In the genomic region with DNA sequence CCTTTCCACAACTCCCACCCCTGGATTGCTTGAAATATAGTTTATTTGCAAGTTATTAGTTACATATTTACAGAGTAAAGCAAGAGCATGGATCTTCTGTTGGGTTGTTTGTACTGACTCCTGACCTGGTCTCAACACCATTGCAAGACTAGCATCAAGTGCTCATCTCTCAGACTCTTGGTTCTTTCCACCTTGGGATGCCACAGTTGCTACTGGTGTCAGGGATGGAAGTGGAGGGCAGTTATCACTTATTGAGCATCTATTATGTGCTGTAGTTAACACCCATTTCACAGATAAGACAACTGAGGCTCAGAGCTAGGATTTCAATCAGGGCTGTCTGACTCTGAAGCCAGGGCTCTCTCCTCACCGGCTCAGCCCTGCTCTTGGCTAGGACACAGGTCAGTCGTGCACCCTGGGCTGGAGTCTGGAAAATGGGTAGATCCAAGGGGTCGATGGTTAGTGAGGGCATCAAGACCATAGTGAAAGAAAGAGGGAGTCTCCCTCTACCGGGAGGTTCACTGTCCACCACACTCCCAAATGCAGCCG, we compare ENCODE assay signal across 9 cellular contexts. TPM values are rescaled to one million over a fixed set of nuclear protein-coding genes. Genes with fewer than 3 reads are reported as not detected.
DNase-seq lines count a peak whose midpoint lies in the region; ATAC-seq and TF ChIP-seq lines count a peak whose summit lies in the region.
"Had no signal": no experiment of that assay in that cellular context is flagged by ENCODE, and none has a peak within 500 bp of the region (broad histone marks: within the 10 kb centered on the region; RNA-seq: fewer than 3 reads in every experiment).

No MANE protein-coding gene starts in this region.

- H3K36me3 Mint-ChIP-seq in naive thymus-derived CD8-positive, alpha-beta T cell, result peaks cover 0 to 4% (median 0%) of the 10 kb centered on the region in 3 donors

- no peak for ATAC-seq in naive thymus-derived CD8-positive, alpha-beta T cell

- WGBS in HUES64, result 31% methylated on average over 5 of the region's 5 CpGs

- CTCF ChIA-PET in AG04450 (lab: Charles Lee), result interaction anchor here (1.8 kb wide), 1 partner anchor 119 kb away, joined by 4 read pairs; no protein-coding TSS in a partner anchor

- DNase-seq in AG04450 (ENCODE audit: low read depth, low spot score), result no peak
- DNase-seq in naive thymus-derived CD8-positive, alpha-beta T cell, result no peak
- DNase-seq in posterior vena cava (ENCODE audit: low spot score), result no peak
- no peak for DNase-seq in NCI-H510A treated with DMSO at 0.1 percent for 48 hours (lab: John Stamatoyannopoulos, UW)
- DNase-seq in NOMO-1 treated with dmso at 0.1 percent for 144 hours (lab: John Stamatoyannopoulos, UW; ENCODE audit: unreplicated experiment), result no peak
- DNase-seq in SIG-M5 (lab: John Stamatoyannopoulos, UW), result no peak

- H3K4me3 ChIP-seq in AG04450 (ENCODE audit: low read depth, low read length) (peak overlapping the region; percentile 64), HUES64 (ENCODE audit: low read length) (peak overlapping the region; percentile 58), duodenal mucosa (ENCODE audit: low read depth in 1 of 2, low read length in 2 of 2) (peak overlapping the region; percentile 47 to 57)

- peaks cover 5 to 15% (median 10%) of the 10 kb centered on the region in 4 donors for H3K4me1 Mint-ChIP-seq in naive thymus-derived CD8-positive, alpha-beta T cell

- peaks cover 0 to 20% (median 3%) of the 10 kb centered on the region in 9 donors for H3K9me3 Mint-ChIP-seq in naive thymus-derived CD8-positive, alpha-beta T cell

- H3K9me3 ChIP-seq in AG04450 (ENCODE audit: control insufficient read depth, insufficient read depth, low read length) (no peaks in the 10 kb centered on the region; the same call in 1 of the 2 replicates), HUES64 (ENCODE audit: insufficient read depth, low read depth, low read length) (peaks cover 4% of the 10 kb centered on the region; the same call in 1 of the 2 replicates), duodenal mucosa (ENCODE audit: control insufficient read depth in 1 of 2, low read length in 2 of 2) (no peaks in the 10 kb centered on the region)

- H3K4me3 Mint-ChIP-seq in naive thymus-derived CD8-positive, alpha-beta T cell, result peak overlapping the region; percentile 36 to 74 (median 64)

- H3K9ac ChIP-seq in HUES64 (ENCODE audit: low read depth, low read length) (no peak overlapping the region; the same call in 1 of the 2 replicates), duodenal mucosa (ENCODE audit: low read depth in 1 of 2, low read length in 2 of 2) (no peak overlapping the region)
- H3K9ac ChIP-seq: KMS-11 had no signal

- H3K36me3 ChIP-seq in HUES64 (ENCODE audit: insufficient read depth, low read length) (no peaks in the 10 kb centered on the region), duodenal mucosa (ENCODE audit: control insufficient read depth in 1 of 2, insufficient read depth in 2 of 2, low read length in 2 of 2) (no peaks in the 10 kb centered on the region)

- peaks cover 25 to 65% (median 32%) of the 10 kb centered on the region in 5 donors for H3K27me3 Mint-ChIP-seq in naive thymus-derived CD8-positive, alpha-beta T cell

- intact Hi-C loops in posterior vena cava (cut with DNase I), result no loop called here

- peak; percentile 40 for TF ChIP-seq CTCF in AG04450 (IDR thresholded peaks at IDR 0.05; ENCODE audit: low read depth, low read length)

- peaks cover 4% of the 10 kb centered on the region for H3K27me3 ChIP-seq in AG04450 (ENCODE audit: control insufficient read depth, insufficient read depth, low read length)
- H3K27me3 ChIP-seq in HUES64 (ENCODE audit: insufficient read depth, low read length), result peaks cover 40% of the 10 kb centered on the region
- H3K27me3 ChIP-seq in duodenal mucosa (ENCODE audit: control insufficient read depth in 1 of 2, insufficient read depth in 2 of 2, low read length in 2 of 2), result peaks cover 25 to 27% of the 10 kb centered on the region in 2 donors

- H3K4me1 ChIP-seq in HUES64 (ENCODE audit: insufficient read depth, low read length) (no peaks in the 10 kb centered on the region), duodenal mucosa (ENCODE audit: control insufficient read depth in 1 of 2, insufficient read depth in 2 of 2, low read length in 2 of 2) (no peaks in the 10 kb centered on the region)

- peak overlapping the region in 1 of 10 donors; percentile 48 for H3K27ac Mint-ChIP-seq in naive thymus-derived CD8-positive, alpha-beta T cell

- H3K27ac ChIP-seq in AG04450 (ENCODE audit: low read depth, low read length), result peak overlapping the region; percentile 52
- no peak overlapping the region for H3K27ac ChIP-seq in HUES64 (ENCODE audit: low read depth, low read length)
- no peak overlapping the region for H3K27ac ChIP-seq in duodenal mucosa (ENCODE audit: low read depth, low read length)
- H3K27ac ChIP-seq: KMS-11 had no signal

- POLR2A ChIA-PET in AG04450 (lab: Yijun Ruan, JAX), result interaction anchor here (0.5 to 1.7 kb wide), 3 partner anchors 15 to 87 kb away, joined by 3 to 6 read pairs (median 3); no protein-coding TSS in a partner anchor
- POLR2A ChIA-PET in naive thymus-derived CD8-positive, alpha-beta T cell (lab: Charles Lee), result no interaction called here

RNA-seq across cellular contexts. Expression of a gene that starts 0.6 kb away (rescaled TPM):
- polyA plus RNA-seq in AG04450 (2011; rRNA removed), result 2.9 and 4.6 TPM in 2 replicates
- polyA minus RNA-seq in AG04450 (2011; rRNA and poly(A)+ RNA removed), result 3.4 and 4.0 TPM in 2 replicates
- 0.50 TPM for polyA plus RNA-seq in HUES64 (2013, experiment 1 of 2)
- polyA plus RNA-seq in HUES64 (2013, experiment 2 of 2), result 0.32 TPM
- total RNA-seq in naive thymus-derived CD8-positive, alpha-beta T cell, result not detected
- not detected for polyA plus RNA-seq in naive thymus-derived CD8-positive, alpha-beta T cell
- 1 to 10 TPM in 1 of 2 donors, under 1 TPM in 1; 0.19 to 1.0 TPM for total RNA-seq in posterior vena cava
